In genomic region chr2:169799555-169799954, GRCh38 we compare ENCODE assay signal across 8 cellular contexts. TPM values are rescaled to one million over a fixed set of nuclear protein-coding genes. Genes with fewer than 3 reads are reported as not detected.
DNase-seq lines count a peak whose midpoint lies in the region; ATAC-seq and TF ChIP-seq lines count a peak whose summit lies in the region.

No MANE protein-coding gene starts in this region.

- CTCF ChIA-PET in T-cell (lab: Charles Lee): no interaction called here

- POLR2A ChIA-PET in T-cell (lab: Charles Lee): no interaction called here

- H3K27me3 Mint-ChIP-seq in T-cell (no peaks in the 10 kb centered on the region), progenitor cell of endocrine pancreas (no peaks in the 10 kb centered on the region)

- TF ChIP-seq CTCF in fibroblast of mammary gland (conservative IDR thresholded peaks at IDR 0.05; ENCODE audit: control insufficient read depth, insufficient read depth, low read depth, low read length) (no peak), progenitor cell of endocrine pancreas (IDR thresholded peaks at IDR 0.05; ENCODE audit: unreplicated experiment) (no peak)

- H3K36me3 Mint-ChIP-seq in T-cell (peaks cover 5% of the 10 kb centered on the region), progenitor cell of endocrine pancreas (ENCODE audit: insufficient read depth) (peaks cover 5% of the 10 kb centered on the region)

- H3K27ac Mint-ChIP-seq in T-cell (peak overlapping the region; percentile 85 to 91), progenitor cell of endocrine pancreas (peak overlapping the region; percentile 94)

- H3K4me1 Mint-ChIP-seq in T-cell (peaks cover 37 to 38% (median 38%) of the 10 kb centered on the region in 3 donors), progenitor cell of endocrine pancreas (ENCODE audit: low read depth) (peaks cover 11% of the 10 kb centered on the region)

- no peak for ATAC-seq in T-cell (replicated peaks in 1 of 4)
- ATAC-seq in HG02870 (IDR thresholded peaks at IDR 0.05; ENCODE audit: unreplicated experiment): no peak

- H3K4me3 Mint-ChIP-seq in T-cell (peak overlapping the region; percentile 83 to 86 (median 84)), progenitor cell of endocrine pancreas (ENCODE audit: low read depth) (peak overlapping the region; percentile 87)

- H3K9me3 Mint-ChIP-seq in T-cell (no peaks in the 10 kb centered on the region), progenitor cell of endocrine pancreas (ENCODE audit: low read depth) (no peaks in the 10 kb centered on the region)

- H3K4me3 ChIP-seq in fibroblast of mammary gland (ENCODE audit: control insufficient read depth, low read depth, low read length): peak overlapping the region; percentile 89

- peak; percentile 17 for DNase-seq in stimulated activated CD4-positive, alpha-beta T cell treated with anti-CD3 and anti-CD28 coated beads, Interleukin-1b, Interleukin-23, amount 100 ng/mL, for 48 hours
- no peak for DNase-seq in stimulated activated CD4-positive, alpha-beta T cell treated with anti-CD3 and anti-CD28 coated beads, Interleukin-12 subunit alpha, Interleukin-12 subunit beta, amount 100 ng/mL, for 4 hours
- DNase-seq in T-cell: peak in 2 of 34 experiments; percentile 1 to 2
- DNase-seq in fibroblast of mammary gland (ENCODE audit: low read depth): peak; percentile 38
- no peak for DNase-seq in progenitor cell of endocrine pancreas (ENCODE audit: low spot score, unreplicated experiment)
- DNase-seq in retina: no peak
- no peak for DNase-seq in NCI-H2029 treated with DMSO at 0.1 percent for 48 hours (lab: John Stamatoyannopoulos, UW)

RNA-seq across cellular contexts. Expression of gene SSB, which starts 0.9 kb away (rescaled TPM):
- total RNA-seq in T-cell: 100 to 1,000 TPM in 1 of 5 donors, 10 to 100 TPM in 4; 84.3 to 118 (median 91.0) TPM
- total RNA-seq in progenitor cell of endocrine pancreas: 139 and 141 TPM in 2 replicates

RNA-seq across cellular contexts. Expression of gene METTL5, which starts 25.1 kb away (rescaled TPM):
- total RNA-seq in T-cell: 10 to 100 TPM; 27.3 to 45.8 (median 41.0) TPM
- total RNA-seq in progenitor cell of endocrine pancreas: 42.3 and 43.3 TPM in 2 replicates

RNA-seq across cellular contexts. Expression of gene UBR3, which starts 27.7 kb away (rescaled TPM):
- 10 to 100 TPM; 28.6 to 49.9 (median 31.3) TPM for total RNA-seq in T-cell
- total RNA-seq in progenitor cell of endocrine pancreas: 36.9 and 41.5 TPM in 2 replicates

Comparison
In these comparisons a context has a peak if more than half of its experiments do, and no peak if none do; other contexts are left out.
1. DNase-seq: peak in stimulated activated CD4-positive, alpha-beta T cell treated with anti-CD3 and anti-CD28 coated beads, Interleukin-1b, Interleukin-23, amount 100 ng/mL, for 48 hours (single experiment) and fibroblast of mammary gland (single experiment); none in stimulated activated CD4-positive, alpha-beta T cell treated with anti-CD3 and anti-CD28 coated beads, Interleukin-12 subunit alpha, Interleukin-12 subunit beta, amount 100 ng/mL, for 4 hours (single experiment), progenitor cell of endocrine pancreas (single experiment), retina (single experiment) and NCI-H2029 treated with DMSO at 0.1 percent for 48 hours (single experiment).